In genomic region chr1:208030320-208031091, GRCh38 we compare ENCODE assay signal across 13 cellular contexts.
DNase-seq lines count a peak whose midpoint lies in the region; ATAC-seq and TF ChIP-seq lines count a peak whose summit lies in the region.
"Had no signal": no experiment of that assay in that cellular context is flagged by ENCODE, and none has a peak within 500 bp of the region (broad histone marks: within the 10 kb centered on the region; RNA-seq: fewer than 3 reads in every experiment).

No MANE protein-coding gene starts in this region.

- peak overlapping the region; percentile 11 for H2AK9ac ChIP-seq in IMR-90 (replicated peaks; ENCODE audit: low read depth, low read length, poor library complexity)

- no peak overlapping the region for H3K56ac ChIP-seq in IMR-90 (ENCODE audit: extremely low read depth, insufficient read depth, low read length)

- no peaks in the 10 kb centered on the region for H3K9me2 ChIP-seq in MM.1S (replicated peaks; ENCODE audit: insufficient read depth, low read length)

- no peak overlapping the region for H4K91ac ChIP-seq in IMR-90 (ENCODE audit: insufficient read depth, low read depth, low read length)

- H3F3A ChIP-seq in MM.1S (ENCODE audit: insufficient read depth, low read length), result no peaks in the 10 kb centered on the region

- H3K36me3 ChIP-seq in IMR-90 (ENCODE audit: control insufficient read depth, insufficient read depth, low read length) (no peaks in the 10 kb centered on the region), left lung (peaks cover 0 to 98% of the 10 kb centered on the region in 2 donors), stomach smooth muscle (ENCODE audit: control insufficient read depth in 2 of 2, insufficient read depth in 2 of 2, low read length in 2 of 2) (peaks cover 12 to 37% of the 10 kb centered on the region in 2 donors), MM.1S (replicated peaks; ENCODE audit: insufficient read depth, low read length) (no peaks in the 10 kb centered on the region)

- 0 out of 2 replicates have a peak overlapping the region, but pooled peaks have one; percentile 13 for H3K14ac ChIP-seq in IMR-90 (replicated peaks; ENCODE audit: low read depth, low read length)

- TF ChIP-seq RAD21 in IMR-90 (IDR thresholded peaks at IDR 0.05; ENCODE audit: low read length), result no peak

- H2AK5ac ChIP-seq in IMR-90 (ENCODE audit: low read depth, low read length), result no peak overlapping the region

- H2BK15ac ChIP-seq in IMR-90 (ENCODE audit: low read depth, low read length), result 0 out of 3 replicates have a peak overlapping the region, but pooled peaks have one; percentile 11

- in situ Hi-C loops in IMR-90 (cut with MboI; ENCODE audit: low sequenced_read_pairs), result no loop called here

- no TSS peak for BruUV-seq in IMR-90 (replicated peaks; lab: Mats Ljungman, UMichigan)

- no peak overlapping the region for H2BK5ac ChIP-seq in IMR-90 (ENCODE audit: low read depth, low read length, poor library complexity, severe bottlenecking)

- no peak for TF ChIP-seq POLR2A in IMR-90 (IDR thresholded peaks at IDR 0.05; ENCODE audit: low read depth, low read length)

- H3K9me3 ChIP-seq in IMR-90 (ENCODE audit: control insufficient read depth, insufficient read depth, low read length), result no peaks in the 10 kb centered on the region
- no peaks in the 10 kb centered on the region for H3K9me3 ChIP-seq in left lung
- H3K9me3 ChIP-seq in stomach smooth muscle (ENCODE audit: control insufficient read depth in 2 of 2, low read length in 2 of 2), result no peaks in the 10 kb centered on the region
- no peaks in the 10 kb centered on the region for H3K9me3 ChIP-seq in MM.1S (replicated peaks; ENCODE audit: insufficient read depth, low read length)

- CTCF ChIA-PET in IMR-90 (lab: Yijun Ruan, JAX), result interaction anchor here (0.6 to 2.6 kb wide), 7 partner anchors 8 to 283 kb away, joined by 3 to 13 read pairs (median 4); no protein-coding TSS in a partner anchor

- H3K9ac ChIP-seq in IMR-90 (ENCODE audit: low read depth, low read length), result no peak overlapping the region
- H3K9ac ChIP-seq in stomach smooth muscle (ENCODE audit: low read length in 2 of 2), result peak overlapping the region; percentile 40 to 55
- H3K9ac ChIP-seq in MM.1S (ENCODE audit: low read length), result no peak overlapping the region

- TF ChIP-seq CTCF in IMR-90 (conservative IDR thresholded peaks at IDR 0.05; ENCODE audit: low read depth, low read length) (no peak), left lung (IDR thresholded peaks at IDR 0.05) (no peak), omental fat pad (IDR thresholded peaks at IDR 0.05) (no peak), MM.1S (IDR thresholded peaks at IDR 0.05; ENCODE audit: low read length) (no peak)

- ATAC-seq in IMR-90 (ENCODE audit: low read depth), result peak; percentile 19
- peak; percentile 60 for ATAC-seq in left lung
- no peak for ATAC-seq in omental fat pad (ENCODE audit: low FRiP score)
- no peak for ATAC-seq in stimulated activated naive CD8-positive, alpha-beta T cell treated with anti-CD3 and anti-CD28 coated beads, Interleukin-15, Interleukin-2, amounts not matched to agents 100 U/mL and 50 U/mL, for 24 hours
- ATAC-seq: activated T-cell treated with anti-CD3 and anti-CD28 coated beads, Interleukin-2, amount 50 U/mL, for 72 hours had no signal

- no peak overlapping the region; the same call in 1 of the 2 replicates for H3K18ac ChIP-seq in IMR-90 (ENCODE audit: low read depth, low read length)

- H4K20me1 ChIP-seq in IMR-90 (ENCODE audit: insufficient read depth, low read length) (no peaks in the 10 kb centered on the region), MM.1S (ENCODE audit: insufficient read depth, low read length) (no peaks in the 10 kb centered on the region)

- H3K27ac ChIP-seq in IMR-90 (ENCODE audit: insufficient read depth, low read length) (peak overlapping the region; percentile 13; the same call in 1 of the 2 replicates), left lung (peak overlapping the region; percentile 50 to 81), stomach smooth muscle (ENCODE audit: low read length) (peak overlapping the region; percentile 84), MM.1S (ENCODE audit: low read length) (no peak overlapping the region)

- 16% methylated on average over 6 of the region's 11 CpGs; no CpG with 5 or more reads in 1 of the 2 experiments for WGBS in IMR-90 (ENCODE audit: extremely low coverage in 2 of 2, insufficient read length in 1 of 2), 2 experiments

- no peak overlapping the region for H3K4ac ChIP-seq in IMR-90 (ENCODE audit: low read depth, low read length)

- H3K4me3 ChIP-seq in IMR-90 (ENCODE audit: insufficient read depth, low read depth, low read length) (no peak overlapping the region), left lung (no peak overlapping the region), stomach smooth muscle (ENCODE audit: low read length in 2 of 2) (peak overlapping the region; percentile 22 to 44), MM.1S (ENCODE audit: low read length) (no peak overlapping the region)

- DNase-seq in IMR-90, result peak; percentile 37
- DNase-seq in dedifferentiated amniotic fluid mesenchymal stem cell (ENCODE audit: extremely low spot score), result peak; percentile 29
- peak in 1 of 2 donors; percentile 59 for DNase-seq in left lung
- DNase-seq in omental fat pad (ENCODE audit: low spot score), result no peak
- no peak for DNase-seq in cerebellum (ENCODE audit: low spot score)
- no peak for DNase-seq in stimulated activated naive CD8-positive, alpha-beta T cell treated with anti-CD3 and anti-CD28 coated beads, Interleukin-15, Interleukin-2, amounts not matched to agents 100 U/mL and 50 U/mL, for 24 hours
- no peak for DNase-seq in MM.1S
- DNase-seq: activated T-cell treated with anti-CD3 and anti-CD28 coated beads, Interleukin-2, amount 50 U/mL, for 72 hours; effector CD4-positive, alpha-beta T cell; H9; NCI-H1105; stimulated activated naive CD4-positive, alpha-beta T cell treated with Interleukin-2 at 50 U/mL for 16 hours had no signal

- dilution Hi-C loops in IMR-90 (cut with HindIII; ENCODE audit: low sequenced_read_pairs, unreplicated experiment), result no loop called here

- H3K4me2 ChIP-seq in IMR-90 (ENCODE audit: low read depth, low read length), result no peak overlapping the region; the same call in 1 of the 2 replicates
- no peak overlapping the region for H3K4me2 ChIP-seq in MM.1S (ENCODE audit: low read depth, low read length)

- H2BK20ac ChIP-seq in IMR-90 (ENCODE audit: low read depth, low read length), result no peak overlapping the region

- H3K23ac ChIP-seq in IMR-90 (ENCODE audit: low read depth, low read length), result no peak overlapping the region

- H4K5ac ChIP-seq in IMR-90 (ENCODE audit: low read depth, low read length), result no peak overlapping the region; the same call in 1 of the 2 replicates

- H3K4me1 ChIP-seq in IMR-90 (ENCODE audit: control insufficient read depth, insufficient read depth, low read length) (peaks cover 5% of the 10 kb centered on the region; the same call in 1 of the 2 replicates), left lung (peaks cover 5 to 8% of the 10 kb centered on the region in 2 donors), stomach smooth muscle (ENCODE audit: control insufficient read depth, insufficient read depth, low read length) (peaks cover 31% of the 10 kb centered on the region), MM.1S (ENCODE audit: low read length) (no peaks in the 10 kb centered on the region)

- H3K27me3 ChIP-seq in IMR-90 (ENCODE audit: control insufficient read depth, insufficient read depth, low read length) (no peaks in the 10 kb centered on the region), left lung (no peaks in the 10 kb centered on the region), stomach smooth muscle (ENCODE audit: control insufficient read depth in 1 of 2, insufficient read depth in 2 of 2, low read length in 2 of 2) (no peaks in the 10 kb centered on the region), MM.1S (replicated peaks; ENCODE audit: insufficient read depth, low read length) (no peaks in the 10 kb centered on the region)

- H2AFZ ChIP-seq in IMR-90 (replicated peaks; ENCODE audit: low read length, poor library complexity) (peak overlapping the region; percentile 46), MM.1S (ENCODE audit: low read length) (no peak overlapping the region)

- peaks cover 4% of the 10 kb centered on the region; the same call in 1 of the 2 replicates for H3K9me1 ChIP-seq in IMR-90 (ENCODE audit: insufficient read depth, low read length)

- no peaks in the 10 kb centered on the region for H3K79me1 ChIP-seq in IMR-90 (ENCODE audit: low read depth in 1 of 2, low read length in 2 of 2)

- POLR2A ChIA-PET in IMR-90 (lab: Charles Lee; ENCODE audit: unreplicated experiment), result no interaction called here

- no peaks in the 10 kb centered on the region for H3K79me2 ChIP-seq in MM.1S (ENCODE audit: low read length)

- intact Hi-C loops in IMR-90 (cut with micrococcal nuclease) (no loop called here), left lung (cut with DNase I) (no loop called here)

- no peak overlapping the region for H4K8ac ChIP-seq in IMR-90 (ENCODE audit: low read depth in 2 of 2, low read length in 2 of 2)

- H2BK120ac ChIP-seq in IMR-90 (ENCODE audit: low read depth, low read length), result no peak overlapping the region

TF ChIP-seq in IMR-90, 13 proteins besides CTCF, POLR2A, EP300 and RAD21 (continues in another document):
- TF ChIP-seq RFX5 (IDR thresholded peaks at IDR 0.05; ENCODE audit: low read depth, low read length) (no peak), CEBPB (IDR thresholded peaks at IDR 0.05; ENCODE audit: low read depth, low read length) (no peak), MXI1 (IDR thresholded peaks at IDR 0.05; ENCODE audit: borderline replicate concordance, low read depth, low read length) (no peak), ELK1 (IDR thresholded peaks at IDR 0.05; ENCODE audit: borderline replicate concordance, low read depth, low read length) (no peak), BHLHE40 (IDR thresholded peaks at IDR 0.05; ENCODE audit: low read depth, low read length) (no peak), SMC3 (IDR thresholded peaks at IDR 0.05; ENCODE audit: low read depth, low read length) (no peak)
- TF ChIP-seq, protein P1, sequence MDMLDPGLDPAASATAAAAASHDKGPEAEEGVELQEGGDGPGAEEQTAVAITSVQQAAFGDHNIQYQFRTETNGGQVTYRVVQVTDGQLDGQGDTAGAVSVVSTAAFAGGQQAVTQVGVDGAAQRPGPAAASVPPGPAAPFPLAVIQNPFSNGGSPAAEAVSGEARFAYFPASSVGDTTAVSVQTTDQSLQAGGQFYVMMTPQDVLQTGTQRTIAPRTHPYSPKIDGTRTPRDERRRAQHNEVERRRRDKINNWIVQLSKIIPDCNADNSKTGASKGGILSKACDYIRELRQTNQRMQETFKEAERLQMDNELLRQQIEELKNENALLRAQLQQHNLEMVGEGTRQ (IDR thresholded peaks at IDR 0.05; ENCODE audit: low read depth, low read length), result no peak

Comparison
In these comparisons a context has a peak if more than half of its experiments do, and no peak if none do; other contexts are left out.
1. ATAC-seq: peak in IMR-90 (single experiment) and left lung (single experiment); none in omental fat pad (single experiment) and stimulated activated naive CD8-positive, alpha-beta T cell treated with anti-CD3 and anti-CD28 coated beads, Interleukin-15, Interleukin-2, amounts not matched to agents 100 U/mL and 50 U/mL, for 24 hours (single experiment).
2. DNase-seq: peak in IMR-90 (single experiment) and dedifferentiated amniotic fluid mesenchymal stem cell (single experiment); none in omental fat pad (single experiment), cerebellum (single experiment), stimulated activated naive CD8-positive, alpha-beta T cell treated with anti-CD3 and anti-CD28 coated beads, Interleukin-15, Interleukin-2, amounts not matched to agents 100 U/mL and 50 U/mL, for 24 hours (single experiment) and MM.1S (single experiment).
3. H3K4me3 ChIP-seq: peak in stomach smooth muscle (2 of 2); none in IMR-90 (single experiment), left lung (0 of 2) and MM.1S (single experiment).
4. H3K9ac ChIP-seq: peak in stomach smooth muscle (2 of 2); none in IMR-90 (single experiment) and MM.1S (single experiment).